Comparison of ENCODE assay signal across 1 cellular context in the genomic region with DNA sequence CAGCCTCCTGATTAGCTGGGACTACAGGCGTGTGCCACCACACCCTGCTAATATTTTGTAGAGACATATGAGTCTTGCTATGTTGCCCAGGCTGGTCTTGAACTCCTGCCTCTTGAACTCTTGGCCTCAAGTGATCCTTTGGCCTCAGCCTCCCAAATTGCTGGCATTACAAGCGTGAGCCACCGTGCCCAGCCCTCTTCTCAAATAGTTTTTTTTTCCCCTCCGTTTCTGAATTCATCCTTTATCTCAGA.
TF ChIP-seq lines count a peak whose summit lies in the region.

No MANE protein-coding gene starts in this region.

TF ChIP-seq in WTC11, 78 proteins besides CTCF, POLR2A, EP300 and RAD21 (continued from another document):
- TF ChIP-seq, protein P1, sequence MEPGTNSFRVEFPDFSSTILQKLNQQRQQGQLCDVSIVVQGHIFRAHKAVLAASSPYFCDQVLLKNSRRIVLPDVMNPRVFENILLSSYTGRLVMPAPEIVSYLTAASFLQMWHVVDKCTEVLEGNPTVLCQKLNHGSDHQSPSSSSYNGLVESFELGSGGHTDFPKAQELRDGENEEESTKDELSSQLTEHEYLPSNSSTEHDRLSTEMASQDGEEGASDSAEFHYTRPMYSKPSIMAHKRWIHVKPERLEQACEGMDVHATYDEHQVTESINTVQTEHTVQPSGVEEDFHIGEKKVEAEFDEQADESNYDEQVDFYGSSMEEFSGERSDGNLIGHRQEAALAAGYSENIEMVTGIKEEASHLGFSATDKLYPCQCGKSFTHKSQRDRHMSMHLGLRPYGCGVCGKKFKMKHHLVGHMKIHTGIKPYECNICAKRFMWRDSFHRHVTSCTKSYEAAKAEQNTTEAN (CRISPR knock-in tag; IDR thresholded peaks at IDR 0.05), result no peak
- TF ChIP-seq, protein P2, sequence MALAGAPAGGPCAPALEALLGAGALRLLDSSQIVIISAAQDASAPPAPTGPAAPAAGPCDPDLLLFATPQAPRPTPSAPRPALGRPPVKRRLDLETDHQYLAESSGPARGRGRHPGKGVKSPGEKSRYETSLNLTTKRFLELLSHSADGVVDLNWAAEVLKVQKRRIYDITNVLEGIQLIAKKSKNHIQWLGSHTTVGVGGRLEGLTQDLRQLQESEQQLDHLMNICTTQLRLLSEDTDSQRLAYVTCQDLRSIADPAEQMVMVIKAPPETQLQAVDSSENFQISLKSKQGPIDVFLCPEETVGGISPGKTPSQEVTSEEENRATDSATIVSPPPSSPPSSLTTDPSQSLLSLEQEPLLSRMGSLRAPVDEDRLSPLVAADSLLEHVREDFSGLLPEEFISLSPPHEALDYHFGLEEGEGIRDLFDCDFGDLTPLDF (CRISPR knock-in tag; IDR thresholded peaks at IDR 0.05), result no peak
- TF ChIP-seq SP1 (CRISPR knock-in tag; conservative IDR thresholded peaks at IDR 0.05), result no peak
- no peak for TF ChIP-seq SMAD3 (CRISPR knock-in tag; IDR thresholded peaks at IDR 0.05; ENCODE audit: borderline replicate concordance)
TF ChIP-seq in WTC11: peak in this region for 0.
